In genomic region chr15:65399997-65400396, GRCh38 we compare ENCODE assay signal across 18 cellular contexts. TPM values are rescaled to one million over a fixed set of nuclear protein-coding genes. Genes with fewer than 3 reads are reported as not detected.
DNase-seq lines count a peak whose midpoint lies in the region; ATAC-seq and TF ChIP-seq lines count a peak whose summit lies in the region.
"Had no signal": no experiment of that assay in that cellular context is flagged by ENCODE, and none has a peak within 500 bp of the region (broad histone marks: within the 10 kb centered on the region; RNA-seq: fewer than 3 reads in every experiment).

No MANE protein-coding gene starts in this region.

- H3K9ac ChIP-seq in mammary epithelial cell (ENCODE audit: insufficient read depth, low read length): no peak overlapping the region

- H3K4me3 ChIP-seq in heart left ventricle (no peak overlapping the region), psoas muscle (no peak overlapping the region), mammary epithelial cell (replicated peaks in 1 of 3; ENCODE audit: insufficient read depth in 1 of 3, low read depth in 2 of 3, low read length in 3 of 3) (no peak overlapping the region)
- H3K4me3 ChIP-seq: A549, PC-9 had no signal

- H3K27me3 ChIP-seq in heart left ventricle (peaks cover 7 to 35% (median 24%) of the 10 kb centered on the region in 9 donors), psoas muscle (ENCODE audit: insufficient read depth in 3 of 3, low read length in 2 of 3) (peaks cover 0 to 5% (median 2%) of the 10 kb centered on the region in 3 donors), mammary epithelial cell (ENCODE audit: insufficient read depth, low read length) (peaks cover 22% of the 10 kb centered on the region)

- H3K27ac ChIP-seq in heart left ventricle (no peak overlapping the region), psoas muscle (peak overlapping the region; percentile 73), mammary epithelial cell (ENCODE audit: insufficient read depth, low read depth, low read length) (no peak overlapping the region)
- H3K27ac ChIP-seq: A549, HL-60, PC-9 had no signal

- peaks cover 11% of the 10 kb centered on the region for H3K4me1 Mint-ChIP-seq in chondrocyte (ENCODE audit: low read depth)
- peaks cover 6% of the 10 kb centered on the region for H3K4me1 Mint-ChIP-seq in activated naive CD4-positive, alpha-beta T cell treated with anti-CD3 and anti-CD28 coated beads, Interleukin-2, amount 10 ng/mL, durations not matched to agents 7 days and 5 days

- WGBS in heart left ventricle, 4 donors: 49 to 58% (median 56%) methylated on average over 2 of the region's 2 CpGs
- 13 to 51% (median 27%) methylated on average over 2 of the region's 2 CpGs for WGBS in psoas muscle, 3 donors
- WGBS in mammary epithelial cell (ENCODE audit: low coverage, missing lambda C conversion rate): 64% methylated on average over 2 of the region's 2 CpGs

- no peaks in the 10 kb centered on the region for H4K20me1 ChIP-seq in mammary epithelial cell (ENCODE audit: insufficient read depth, low read length)

- dilution Hi-C loops in mammary epithelial cell (cut with HindIII; ENCODE audit: low sequenced_read_pairs): no loop called here

- H2AFZ ChIP-seq in mammary epithelial cell (ENCODE audit: low read depth, low read length): no peak overlapping the region
- H2AFZ ChIP-seq: PC-9 had no signal

- H3K27me3 Mint-ChIP-seq in chondrocyte (ENCODE audit: low read depth): no peaks in the 10 kb centered on the region
- H3K27me3 Mint-ChIP-seq in activated naive CD4-positive, alpha-beta T cell treated with anti-CD3 and anti-CD28 coated beads, Interleukin-2, amount 10 ng/mL, durations not matched to agents 7 days and 5 days: peaks cover 88% of the 10 kb centered on the region

- intact Hi-C loops in left cardiac atrium (cut with DNase I): no loop called here
- intact Hi-C loops in heart left ventricle (cut with DNase I): loop anchor here in 4 of 10 donors (1.0 to 10.0 kb wide), 3 partner anchors 81 to 195 kb away; no protein-coding TSS in a partner anchor
- intact Hi-C loops in psoas muscle (cut with DNase I): loop anchor here (2.0 to 5.0 kb wide), 5 partner anchors 23 to 132 kb away; partner anchors contain the start of genes HACD3 (in 1 of the 2) and IGDCC4 (in 1 of the 2)
- intact Hi-C loops in mammary epithelial cell (cut with micrococcal nuclease): loop anchor here (1.0 to 10.0 kb wide), 2 partner anchors 82 to 455 kb away; no protein-coding TSS in a partner anchor

- DNase-seq in left cardiac atrium (no peak), heart left ventricle (no peak), chondrocyte (ENCODE audit: low spot score) (peak; percentile 17), psoas muscle (peak in 1 of 2 donors; percentile 36), NCI-H1048 (lab: John Stamatoyannopoulos, UW) (no peak), mammary epithelial cell (no peak)
- no peak for DNase-seq in activated naive CD4-positive, alpha-beta T cell treated with anti-CD3 and anti-CD28 coated beads, Interleukin-2, amount 10 ng/mL, durations not matched to agents 7 days and 5 days
- DNase-seq: GOT3, NCI-H1105, NCI-H1436 treated with DMSO at 0.1 percent for 48 hours, NCI-H187 treated with DMSO at 0.1 percent for 48 hours, NCI-H2227 treated with DMSO at 0.1 percent for 48 hours had no signal

- peaks cover 12% of the 10 kb centered on the region for H3K36me3 Mint-ChIP-seq in chondrocyte (ENCODE audit: low read depth)
- no peaks in the 10 kb centered on the region for H3K36me3 Mint-ChIP-seq in activated naive CD4-positive, alpha-beta T cell treated with anti-CD3 and anti-CD28 coated beads, Interleukin-2, amount 10 ng/mL, durations not matched to agents 7 days and 5 days
- H3K36me3 Mint-ChIP-seq: CD4-positive, alpha-beta memory T cell had no signal

- H3K9me3 ChIP-seq in heart left ventricle (no peaks in the 10 kb centered on the region), psoas muscle (no peaks in the 10 kb centered on the region), mammary epithelial cell (replicated peaks; ENCODE audit: insufficient read depth, low read length) (no peaks in the 10 kb centered on the region)
- H3K9me3 ChIP-seq: A549 had no signal

- H3K9me3 Mint-ChIP-seq in chondrocyte (ENCODE audit: low read depth): no peaks in the 10 kb centered on the region
- H3K9me3 Mint-ChIP-seq in activated naive CD4-positive, alpha-beta T cell treated with anti-CD3 and anti-CD28 coated beads, Interleukin-2, amount 10 ng/mL, durations not matched to agents 7 days and 5 days: no peaks in the 10 kb centered on the region
- H3K9me3 Mint-ChIP-seq: CD4-positive, alpha-beta memory T cell had no signal

- no peak overlapping the region for H3K4me2 ChIP-seq in mammary epithelial cell (ENCODE audit: insufficient read depth, low read depth, low read length)
- H3K4me2 ChIP-seq: A549, PC-9 had no signal

- H3K27ac Mint-ChIP-seq in chondrocyte (ENCODE audit: unreplicated experiment): no peak overlapping the region
- no peak overlapping the region for H3K27ac Mint-ChIP-seq in activated naive CD4-positive, alpha-beta T cell treated with anti-CD3 and anti-CD28 coated beads, Interleukin-2, amount 10 ng/mL, durations not matched to agents 7 days and 5 days
- H3K27ac Mint-ChIP-seq: CD4-positive, alpha-beta memory T cell had no signal

- TF ChIP-seq POLR2A in heart left ventricle (IDR thresholded peaks at IDR 0.05): no peak

- H3K4me1 ChIP-seq in heart left ventricle: peaks cover 0 to 30% (median 4%) of the 10 kb centered on the region in 12 donors
- peaks cover 12% of the 10 kb centered on the region for H3K4me1 ChIP-seq in psoas muscle
- no peaks in the 10 kb centered on the region for H3K4me1 ChIP-seq in mammary epithelial cell (ENCODE audit: insufficient read depth, low read length)

- in situ Hi-C loops in mammary epithelial cell (cut with MboI; ENCODE audit: low sequenced_read_pairs in 2 of 2): no loop called here

- ATAC-seq in left cardiac atrium (peak; percentile 61 to 69), heart left ventricle (no peak), psoas muscle (peak in 3 of 4 donors; percentile 17 to 57 (median 44))

- CTCF ChIA-PET in activated naive CD4-positive, alpha-beta T cell treated with anti-CD3 and anti-CD28 coated beads, Interleukin-2, amount 10 ng/mL, durations not matched to agents 7 days and 5 days (lab: Charles Lee): interaction anchor here (0.6 to 3.6 kb wide), 12 partner anchors 15 to 807 kb away, joined by 3 to 40 read pairs (median 3); no protein-coding TSS in a partner anchor
- CTCF ChIA-PET in mammary epithelial cell (lab: Charles Lee; ENCODE audit: low non-redundant PET): interaction anchor here (0.6 to 0.7 kb wide), 2 partner anchors 292 to 952 kb away, joined by 3 to 4 read pairs; no protein-coding TSS in a partner anchor

- BruUV-seq in mammary epithelial cell (replicated peaks; lab: Mats Ljungman, UMichigan): no TSS peak

- no peak for TF ChIP-seq CTCF in heart left ventricle (IDR thresholded peaks at IDR 0.05)
- TF ChIP-seq CTCF in chondrocyte (IDR thresholded peaks at IDR 0.05): no peak
- TF ChIP-seq CTCF in psoas muscle (IDR thresholded peaks at IDR 0.05): no peak
- no peak for TF ChIP-seq CTCF in mammary epithelial cell (conservative IDR thresholded peaks at IDR 0.05 in 1 of 2, IDR thresholded peaks at IDR 0.05 in 1 of 2; ENCODE audit: extremely low read depth in 1 of 2, insufficient read depth in 1 of 2, low read depth in 1 of 2, low read length in 2 of 2)

- H3K4me3 Mint-ChIP-seq in chondrocyte (ENCODE audit: unreplicated experiment): no peak overlapping the region
- H3K4me3 Mint-ChIP-seq in activated naive CD4-positive, alpha-beta T cell treated with anti-CD3 and anti-CD28 coated beads, Interleukin-2, amount 10 ng/mL, durations not matched to agents 7 days and 5 days: no peak overlapping the region
- H3K4me3 Mint-ChIP-seq: CD4-positive, alpha-beta memory T cell had no signal

- H3K36me3 ChIP-seq in heart left ventricle (no peaks in the 10 kb centered on the region), psoas muscle (ENCODE audit: insufficient read depth in 1 of 2, low read depth in 1 of 2) (peaks cover 0 to 21% of the 10 kb centered on the region in 2 donors), mammary epithelial cell (ENCODE audit: insufficient read depth, low read length) (no peaks in the 10 kb centered on the region)

- no peaks in the 10 kb centered on the region for H3K79me2 ChIP-seq in mammary epithelial cell (ENCODE audit: insufficient read depth, low read length)

RNA-seq across cellular contexts. Expression of gene IGDCC3, which starts 22.2 kb away (rescaled TPM):
- total RNA-seq in left cardiac atrium (under 1 TPM in 1 of 2 donors, not detected in 1; 0.09 TPM), heart left ventricle (under 1 TPM in 3 of 9 donors, not detected in 6; 0.09 to 0.33 (median 0.22) TPM), chondrocyte (0.13 to 0.31 TPM (median 0.27 TPM) in 3 replicates), psoas muscle (not detected), mammary epithelial cell (not detected)
- polyA plus RNA-seq in heart left ventricle (under 1 TPM in 1 of 2 donors, not detected in 1; 0.07 TPM), psoas muscle (not detected), mammary epithelial cell (not detected)
- not detected for polyA minus RNA-seq in mammary epithelial cell
- total RNA-seq: CD4-positive, alpha-beta memory T cell; NCI-H460; RPMI7951 had no signal
- polyA plus RNA-seq: CD4-positive, alpha-beta memory T cell had no signal

RNA-seq across cellular contexts. Expression of gene IGDCC4, which starts 22.8 kb away (rescaled TPM):
- total RNA-seq in left cardiac atrium (1 to 10 TPM; 1.6 to 6.9 TPM), heart left ventricle (1 to 10 TPM in 4 of 9 donors, under 1 TPM in 5; 0.25 to 2.7 (median 0.75) TPM), chondrocyte (41.4 to 48.6 TPM (median 47.2 TPM) in 3 replicates), psoas muscle (10 to 100 TPM in 2 of 4 donors, 1 to 10 TPM in 2; 4.8 to 34.1 (median 10.4) TPM), mammary epithelial cell (1 to 10 TPM in 1 of 2 donors, under 1 TPM in 1; 0.09 to 1.3 TPM)
- polyA plus RNA-seq in heart left ventricle (under 1 TPM; 0.22 to 0.80 TPM), psoas muscle (1 to 10 TPM; 2.7 to 4.6 (median 3.8) TPM), mammary epithelial cell (0.05 TPM)
- polyA minus RNA-seq in mammary epithelial cell: not detected

Comparison
In these comparisons a context has a peak if more than half of its experiments do, and no peak if none do; other contexts are left out.
1. ATAC-seq: peak in left cardiac atrium (2 of 2) and psoas muscle (3 of 4); none in heart left ventricle (0 of 4).
2. intact Hi-C loops: an anchor here in psoas muscle (2.0 to 5.0 kb wide) and mammary epithelial cell (1.0 to 10.0 kb wide); none called in left cardiac atrium.